ENCODE assay signal across 13 cellular contexts in genomic region chr1:44723064-44723463, GRCh38. TPM values are rescaled to one million over a fixed set of nuclear protein-coding genes. Genes with fewer than 3 reads are reported as not detected.
A peak's percentile ranks its signal among the peaks of the same experiment; 100 is the strongest.
DNase-seq lines count a peak whose midpoint lies in the region; ATAC-seq and TF ChIP-seq lines count a peak whose summit lies in the region.
"Had no signal": no experiment of that assay in that cellular context is flagged by ENCODE, and none has a peak within 500 bp of the region (broad histone marks: within the 10 kb centered on the region; RNA-seq: fewer than 3 reads in every experiment).

No MANE protein-coding gene starts in this region.

- CTCF ChIA-PET in CD4-positive, alpha-beta T cell (lab: Charles Lee): interaction anchor here (2.7 kb wide), 1 partner anchor 8 kb away, joined by 17 read pairs; the partner anchor contains the start of gene RNU5D-1
- CTCF ChIA-PET in activated CD4-positive, alpha-beta memory T cell treated with anti-CD3 and anti-CD28 coated beads for 36 hours (lab: Charles Lee): interaction anchor here (6.1 kb wide), 1 partner anchor 7 kb away, joined by 65 read pairs; the partner anchor contains the start of gene RNU5D-1

- WGBS in right lobe of liver (ENCODE audit: insufficient coverage, low coverage, low lambda C conversion rate, missing lambda C conversion rate): 58% methylated on average over 9 of the region's 9 CpGs
- WGBS in GM23248 (ENCODE audit: low coverage in 1 of 2, low lambda C conversion rate in 2 of 2, missing lambda C conversion rate in 2 of 2), 2 experiments: 84 to 85% methylated on average over 9 of the region's 9 CpGs

- H3K4me1 Mint-ChIP-seq in CD4-positive, alpha-beta T cell (ENCODE audit: low read depth): peaks cover 62% of the 10 kb centered on the region
- H3K4me1 Mint-ChIP-seq in IgD-negative memory B cell: peaks cover 24 to 43% (median 30%) of the 10 kb centered on the region in 3 donors
- peaks cover 73% of the 10 kb centered on the region for H3K4me1 Mint-ChIP-seq in activated CD4-positive, alpha-beta memory T cell treated with anti-CD3 and anti-CD28 coated beads for 36 hours (ENCODE audit: low read depth)
- peaks cover 36% of the 10 kb centered on the region for H3K4me1 Mint-ChIP-seq in memory B cell

- H3K36me3 ChIP-seq in right lobe of liver (no peaks in the 10 kb centered on the region), GM23248 (ENCODE audit: low read depth) (no peaks in the 10 kb centered on the region)
- H3K36me3 ChIP-seq: cardiac muscle cell, SJSA1 had no signal

- in situ Hi-C loops in GM13977 (cut with MboI; ENCODE audit: low pct_unique_long_range_greater_than_20kb, low sequenced_read_pairs, unreplicated experiment) (no loop called here), GM23248 (cut with MboI) (no loop called here)

- H3K27ac ChIP-seq in CD4-positive, alpha-beta T cell (ENCODE audit: low read depth, low read length): peak overlapping the region; percentile 54
- H3K27ac ChIP-seq in right lobe of liver (no peak overlapping the region), GM23248 (no peak overlapping the region)
- H3K27ac ChIP-seq: cardiac muscle cell, SJSA1 had no signal

- H3K9me2 ChIP-seq in GM23248 (ENCODE audit: insufficient read depth): no peaks in the 10 kb centered on the region

- DNase-seq in CD4-positive, alpha-beta T cell: no peak
- peak; percentile 59 for DNase-seq in activated CD4-positive, alpha-beta memory T cell treated with anti-CD3 and anti-CD28 coated beads for 36 hours
- no peak for DNase-seq in memory B cell (ENCODE audit: low spot score in 2 of 2)
- no peak for DNase-seq in right lobe of liver
- no peak for DNase-seq in CD1c-positive myeloid dendritic cell (ENCODE audit: extremely low spot score)
- DNase-seq in GM13977 (ENCODE audit: low spot score): no peak
- DNase-seq in GM23248: no peak
- DNase-seq: IMR-90, NCI-H2171 had no signal

- POLR2A ChIA-PET in CD4-positive, alpha-beta T cell (lab: Charles Lee): interaction anchor here (1.4 to 7.9 kb wide), 8 partner anchors 9 to 289 kb away, joined by 3 to 138 read pairs (median 50); partner anchors contain the start of genes BTBD19, DYNLT4, HECTD3 and PLK3
- POLR2A ChIA-PET in activated CD4-positive, alpha-beta memory T cell treated with anti-CD3 and anti-CD28 coated beads for 36 hours (lab: Charles Lee): interaction anchor here (2.6 to 7.7 kb wide), 4 partner anchors 9 to 288 kb away, joined by 32 to 461 read pairs (median 122); partner anchors contain the start of genes BTBD19, DYNLT4, HECTD3 and RNU5D-1

- H3K27me3 ChIP-seq in CD4-positive, alpha-beta T cell (ENCODE audit: control insufficient read depth, insufficient read depth, low read length): no peaks in the 10 kb centered on the region
- H3K27me3 ChIP-seq in right lobe of liver: no peaks in the 10 kb centered on the region
- H3K27me3 ChIP-seq in GM23248 (replicated peaks; ENCODE audit: insufficient read depth): no peaks in the 10 kb centered on the region
- H3K27me3 ChIP-seq: cardiac muscle cell, SJSA1 had no signal

- no peaks in the 10 kb centered on the region for H3K9me3 ChIP-seq in CD4-positive, alpha-beta T cell (ENCODE audit: control insufficient read depth, low read length)
- H3K9me3 ChIP-seq in right lobe of liver: no peaks in the 10 kb centered on the region
- H3K9me3 ChIP-seq in GM23248 (ENCODE audit: low read depth): no peaks in the 10 kb centered on the region
- H3K9me3 ChIP-seq: SJSA1 had no signal

- no peaks in the 10 kb centered on the region for H3K27me3 Mint-ChIP-seq in CD4-positive, alpha-beta T cell
- H3K27me3 Mint-ChIP-seq in IgD-negative memory B cell (no peaks in the 10 kb centered on the region), memory B cell (no peaks in the 10 kb centered on the region)
- H3K27me3 Mint-ChIP-seq in activated CD4-positive, alpha-beta memory T cell treated with anti-CD3 and anti-CD28 coated beads for 36 hours: peaks cover 4% of the 10 kb centered on the region

- no peak overlapping the region for H2AFZ ChIP-seq in GM23248

- H3K4me1 ChIP-seq in right lobe of liver: no peaks in the 10 kb centered on the region
- peaks cover 5% of the 10 kb centered on the region for H3K4me1 ChIP-seq in GM23248 (ENCODE audit: insufficient read depth)

- no peak overlapping the region for H3K4me2 ChIP-seq in GM23248 (ENCODE audit: unreplicated experiment)

- peak overlapping the region; percentile 90 for H3K27ac Mint-ChIP-seq in CD4-positive, alpha-beta T cell
- H3K27ac Mint-ChIP-seq in IgD-negative memory B cell: peak overlapping the region; percentile 94 to 98 (median 95)
- H3K27ac Mint-ChIP-seq in activated CD4-positive, alpha-beta memory T cell treated with anti-CD3 and anti-CD28 coated beads for 36 hours: peak overlapping the region; percentile 96
- H3K27ac Mint-ChIP-seq in memory B cell: peak overlapping the region; percentile 89

- H3K36me3 Mint-ChIP-seq in CD4-positive, alpha-beta T cell (ENCODE audit: low read depth): no peaks in the 10 kb centered on the region
- H3K36me3 Mint-ChIP-seq in IgD-negative memory B cell: no peaks in the 10 kb centered on the region
- H3K36me3 Mint-ChIP-seq in activated CD4-positive, alpha-beta memory T cell treated with anti-CD3 and anti-CD28 coated beads for 36 hours: peaks cover 13% of the 10 kb centered on the region
- H3K36me3 Mint-ChIP-seq in memory B cell: no peaks in the 10 kb centered on the region

- peak; percentile 31 for ATAC-seq in CD4-positive, alpha-beta T cell (ENCODE audit: poor library complexity)
- ATAC-seq in memory B cell (ENCODE audit: low read depth) (no peak), right lobe of liver (no peak)

- H3K4me3 Mint-ChIP-seq in CD4-positive, alpha-beta T cell: peak overlapping the region; percentile 71
- H3K4me3 Mint-ChIP-seq in IgD-negative memory B cell (peak overlapping the region; percentile 61 to 95 (median 77)), memory B cell (peak overlapping the region; percentile 81)
- peak overlapping the region; percentile 75 for H3K4me3 Mint-ChIP-seq in activated CD4-positive, alpha-beta memory T cell treated with anti-CD3 and anti-CD28 coated beads for 36 hours

- H3K9ac ChIP-seq in GM23248: no peak overlapping the region

- no peaks in the 10 kb centered on the region for H3K9me3 Mint-ChIP-seq in CD4-positive, alpha-beta T cell
- no peaks in the 10 kb centered on the region for H3K9me3 Mint-ChIP-seq in IgD-negative memory B cell
- peaks cover 3% of the 10 kb centered on the region for H3K9me3 Mint-ChIP-seq in activated CD4-positive, alpha-beta memory T cell treated with anti-CD3 and anti-CD28 coated beads for 36 hours
- H3K9me3 Mint-ChIP-seq in memory B cell: no peaks in the 10 kb centered on the region

- no peak for TF ChIP-seq POLR2A in right lobe of liver (IDR thresholded peaks at IDR 0.05)

- H3K4me3 ChIP-seq in right lobe of liver (no peak overlapping the region), GM23248 (no peak overlapping the region)
- H3K4me3 ChIP-seq: cardiac muscle cell, SJSA1 had no signal

- H3F3A ChIP-seq in GM23248 (ENCODE audit: insufficient read depth): peaks cover 18% of the 10 kb centered on the region

- intact Hi-C loops in CD4-positive, alpha-beta T cell (cut with DNase I, micrococcal nuclease): no loop called here
- intact Hi-C loops in activated CD4-positive, alpha-beta memory T cell treated with anti-CD3 and anti-CD28 coated beads for 36 hours (cut with micrococcal nuclease): loop anchor here (1.0 to 10.0 kb wide), 3 partner anchors 84 to 862 kb away; partner anchors contain the start of genes DYNLT4 and NASP
- intact Hi-C loops in right lobe of liver (cut with DNase I): no loop called here

- H3K79me2 ChIP-seq in GM23248 (ENCODE audit: insufficient read depth): no peaks in the 10 kb centered on the region

- TF ChIP-seq CTCF in CD4-positive, alpha-beta T cell (IDR thresholded peaks at IDR 0.05): no peak
- TF ChIP-seq CTCF in right lobe of liver (IDR thresholded peaks at IDR 0.05) (no peak), GM13977 (IDR thresholded peaks at IDR 0.05; ENCODE audit: extremely low read depth, insufficient read depth, missing control alignments) (no peak)

- no peaks in the 10 kb centered on the region for H4K20me1 ChIP-seq in GM23248 (ENCODE audit: insufficient read depth)

RNA-seq across cellular contexts. Expression of gene RNU5D-1, which starts 7.9 kb away (rescaled TPM):
- total RNA-seq in CD4-positive, alpha-beta T cell: not detected
- polyA plus RNA-seq in IgD-negative memory B cell (not detected), GM23248 (2016; fragmentation: Nextera tagmentation; extraction: Ambion mirVana) (not detected in 2 replicates)
- not detected for total RNA-seq in activated CD4-positive, alpha-beta memory T cell treated with anti-CD3 and anti-CD28 coated beads for 36 hours
- total RNA-seq in right lobe of liver: not detected
- not detected in 2 replicates for total RNA-seq in GM23248 (2014; rRNA removed; shearing (Covaris generic))
- total RNA-seq: cardiac muscle cell, IMR-90, kidney epithelial cell, SJSA1 had no signal
- polyA plus RNA-seq: cardiac muscle cell, IMR-90 had no signal

RNA-seq across cellular contexts. Expression of gene KIF2C, which starts 16.6 kb away (rescaled TPM):
- under 1 TPM; 0.64 to 0.82 TPM for total RNA-seq in CD4-positive, alpha-beta T cell
- polyA plus RNA-seq in IgD-negative memory B cell (0.39 TPM), GM23248 (2016; fragmentation: Nextera tagmentation; extraction: Ambion mirVana) (16.4 and 16.7 TPM in 2 replicates)
- 100 to 1,000 TPM; 107 to 113 TPM for total RNA-seq in activated CD4-positive, alpha-beta memory T cell treated with anti-CD3 and anti-CD28 coated beads for 36 hours
- total RNA-seq in right lobe of liver: 1 to 10 TPM in 2 of 6 experiments, under 1 TPM in 3, not detected in 1; 0.22 to 1.4 (median 0.37) TPM
- 14.2 and 16.9 TPM in 2 replicates for total RNA-seq in GM23248 (2014; rRNA removed; shearing (Covaris generic))

RNA-seq across cellular contexts. Expression of gene ARMH1, which starts 48.5 kb away (rescaled TPM):
- 10 to 100 TPM; 79.9 to 84.0 TPM for total RNA-seq in CD4-positive, alpha-beta T cell
- polyA plus RNA-seq in IgD-negative memory B cell (5.6 TPM), GM23248 (2016; fragmentation: Nextera tagmentation; extraction: Ambion mirVana) (1.5 and 1.6 TPM in 2 replicates)
- total RNA-seq in activated CD4-positive, alpha-beta memory T cell treated with anti-CD3 and anti-CD28 coated beads for 36 hours: 100 to 1,000 TPM; 134 to 141 TPM
- 10 to 100 TPM in 2 of 6 experiments, 1 to 10 TPM in 4; 2.7 to 18.4 (median 5.2) TPM for total RNA-seq in right lobe of liver
- 0.51 and 1.4 TPM in 2 replicates for total RNA-seq in GM23248 (2014; rRNA removed; shearing (Covaris generic))
- total RNA-seq: SJSA1 had no signal

RNA-seq across cellular contexts. Expression of gene TMEM53, which starts 48.8 kb away (rescaled TPM):
- 1 to 10 TPM in 1 of 2 experiments, under 1 TPM in 1; 0.64 to 1.2 TPM for total RNA-seq in CD4-positive, alpha-beta T cell
- polyA plus RNA-seq in IgD-negative memory B cell: 11.5 TPM
- 1 to 10 TPM; 5.1 to 6.5 TPM for total RNA-seq in activated CD4-positive, alpha-beta memory T cell treated with anti-CD3 and anti-CD28 coated beads for 36 hours
- 10 to 100 TPM; 15.8 to 31.0 (median 24.5) TPM for total RNA-seq in right lobe of liver
- total RNA-seq in GM23248 (2014; rRNA removed; shearing (Covaris generic)): 4.4 and 5.9 TPM in 2 replicates
- 10.1 and 12.7 TPM in 2 replicates for polyA plus RNA-seq in GM23248 (2016; fragmentation: Nextera tagmentation; extraction: Ambion mirVana)

RNA-seq across cellular contexts. Expression of gene RPS8, which starts 52.3 kb away (rescaled TPM):
- 1,000 to 10,000 TPM; 3,394 to 3,436 TPM for total RNA-seq in CD4-positive, alpha-beta T cell
- polyA plus RNA-seq in IgD-negative memory B cell (1,590 TPM), GM23248 (2016; fragmentation: Nextera tagmentation; extraction: Ambion mirVana) (570 and 596 TPM in 2 replicates)
- 1,000 to 10,000 TPM; 2,983 to 3,047 TPM for total RNA-seq in activated CD4-positive, alpha-beta memory T cell treated with anti-CD3 and anti-CD28 coated beads for 36 hours
- 100 to 1,000 TPM; 459 to 921 (median 519) TPM for total RNA-seq in right lobe of liver
- total RNA-seq in GM23248 (2014; rRNA removed; shearing (Covaris generic)): 1,375 and 2,062 TPM in 2 replicates

Comparison
In these comparisons a context has a peak if more than half of its experiments do, and no peak if none do; other contexts are left out.
1. RNA of gene ARMH1, which starts 48.5 kb away (total RNA-seq): 134 to 141 TPM in activated CD4-positive, alpha-beta memory T cell treated with anti-CD3 and anti-CD28 coated beads for 36 hours and 79.9 to 84.0 TPM in CD4-positive, alpha-beta T cell; 2.7 to 18.4 TPM in right lobe of liver and 0.51 to 1.4 TPM in GM23248; every median in the first group is over 4 times any median in the second.
2. Peak in every context shown above with its lines, with median percentiles within 50 percentile points of each other: H3K27ac Mint-ChIP-seq and H3K4me3 Mint-ChIP-seq.